Comparison of ENCODE assay signal across 8 cellular contexts in the genomic region with DNA sequence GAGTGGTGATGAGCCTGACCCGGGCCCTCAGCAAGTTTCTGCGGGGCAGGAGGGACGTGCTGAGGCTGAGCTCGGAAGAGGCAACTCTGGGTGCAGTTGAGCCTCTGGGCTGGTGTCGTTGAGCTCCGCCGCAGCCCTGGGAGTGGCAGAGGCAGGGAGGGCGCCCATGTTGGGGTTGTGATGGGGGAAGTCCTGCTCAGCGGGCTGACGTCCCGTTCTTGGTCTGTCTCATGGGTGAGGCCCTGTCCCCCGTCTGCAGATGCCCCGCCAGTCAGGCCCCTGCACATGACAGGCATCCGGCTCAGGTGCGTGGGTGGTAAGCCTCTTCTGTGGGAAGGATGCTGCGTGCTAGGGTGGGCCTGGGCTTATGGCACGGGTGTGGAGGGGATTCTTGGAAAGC.
A peak's percentile ranks its signal among the peaks of the same experiment; 100 is the strongest.
DNase-seq lines count a peak whose midpoint lies in the region; ATAC-seq and TF ChIP-seq lines count a peak whose summit lies in the region.

No MANE protein-coding gene starts in this region.

- CTCF ChIA-PET in activated naive CD4-positive, alpha-beta T cell treated with anti-CD3 and anti-CD28 coated beads for 36 hours (lab: Charles Lee), result interaction anchor here (1.1 to 2.6 kb wide), 3 partner anchors 26 to 65 kb away, joined by 3 to 6 read pairs (median 4); no protein-coding TSS in a partner anchor

- H3K27me3 Mint-ChIP-seq in activated naive CD4-positive, alpha-beta T cell treated with anti-CD3 and anti-CD28 coated beads for 36 hours (ENCODE audit: low read depth), result no peaks in the 10 kb centered on the region

- intact Hi-C loops in activated naive CD4-positive, alpha-beta T cell treated with anti-CD3 and anti-CD28 coated beads for 36 hours (cut with micrococcal nuclease), result loop anchor here (1.0 to 10.0 kb wide), 4 partner anchors 52 to 686 kb away; a partner anchor contains a TSS

- ATAC-seq in GM19397 (IDR thresholded peaks at IDR 0.05; ENCODE audit: unreplicated experiment) (peak; percentile 27), omental fat pad (ENCODE audit: low FRiP score) (no peak)

- H3K36me3 ChIP-seq in KOPT-K1 (ENCODE audit: insufficient read depth, low read length), result no peaks in the 10 kb centered on the region

- no peaks in the 10 kb centered on the region for H3K36me3 Mint-ChIP-seq in activated naive CD4-positive, alpha-beta T cell treated with anti-CD3 and anti-CD28 coated beads for 36 hours (ENCODE audit: low read depth)

- H3K27ac Mint-ChIP-seq in activated naive CD4-positive, alpha-beta T cell treated with anti-CD3 and anti-CD28 coated beads for 36 hours, result peak overlapping the region; percentile 77

- peak overlapping the region; percentile 82 for H3K27ac ChIP-seq in KOPT-K1 (ENCODE audit: low read depth, low read length, poor library complexity, severe bottlenecking)

- peak; percentile 97 for DNase-seq in activated naive CD4-positive, alpha-beta T cell treated with anti-CD3 and anti-CD28 coated beads for 36 hours
- peak; percentile 73 to 80 for DNase-seq in stimulated activated CD8-positive, alpha-beta memory T cell treated with anti-CD3 and anti-CD28 coated beads, Interleukin-2, amount 100 ng/mL, for 48 hours (ENCODE audit: low read depth in 2 of 2)
- DNase-seq in D341Med (ENCODE audit: low spot score), result no peak
- no peak for DNase-seq in glomerular visceral epithelial cell (ENCODE audit: extremely low spot score)
- DNase-seq in DMS53 (lab: John Stamatoyannopoulos, UW), result no peak
- no peak for DNase-seq in omental fat pad (ENCODE audit: low spot score)

- peak overlapping the region; percentile 11 for H3K4me3 Mint-ChIP-seq in activated naive CD4-positive, alpha-beta T cell treated with anti-CD3 and anti-CD28 coated beads for 36 hours

- H3K4me1 Mint-ChIP-seq in activated naive CD4-positive, alpha-beta T cell treated with anti-CD3 and anti-CD28 coated beads for 36 hours (ENCODE audit: low read depth), result peaks cover 38% of the 10 kb centered on the region

- TF ChIP-seq CTCF in omental fat pad (IDR thresholded peaks at IDR 0.05), result no peak

- peaks cover 5% of the 10 kb centered on the region for H3K9me3 Mint-ChIP-seq in activated naive CD4-positive, alpha-beta T cell treated with anti-CD3 and anti-CD28 coated beads for 36 hours

- H3K9me3 ChIP-seq in KOPT-K1 (ENCODE audit: insufficient read depth, low read length, poor library complexity, severe bottlenecking), result no peaks in the 10 kb centered on the region

Comparison
In these comparisons a context has a peak if more than half of its experiments do, and no peak if none do; other contexts are left out.
1. DNase-seq: peak in activated naive CD4-positive, alpha-beta T cell treated with anti-CD3 and anti-CD28 coated beads for 36 hours (single experiment) and stimulated activated CD8-positive, alpha-beta memory T cell treated with anti-CD3 and anti-CD28 coated beads, Interleukin-2, amount 100 ng/mL, for 48 hours (2 of 2); none in D341Med (single experiment), glomerular visceral epithelial cell (single experiment), DMS53 (single experiment) and omental fat pad (single experiment).